9 cellular contexts compared by ENCODE assay signal in genomic region chr17:79026345-79027273, GRCh38. TPM values are rescaled to one million over a fixed set of nuclear protein-coding genes. Genes with fewer than 3 reads are reported as not detected.
DNase-seq lines count a peak whose midpoint lies in the region; ATAC-seq and TF ChIP-seq lines count a peak whose summit lies in the region.
"Had no signal": no experiment of that assay in that cellular context is flagged by ENCODE, and none has a peak within 500 bp of the region (broad histone marks: within the 10 kb centered on the region; RNA-seq: fewer than 3 reads in every experiment).

No MANE protein-coding gene starts in this region.

- CTCF ChIA-PET in AG04450 (lab: Charles Lee) = interaction anchor here (0.6 to 4.8 kb wide), 9 partner anchors 16 to 367 kb away, joined by 3 to 42 read pairs (median 5); no protein-coding TSS in a partner anchor
- CTCF ChIA-PET in IMR-90 (lab: Yijun Ruan, JAX) = interaction anchor here (0.9 to 1.1 kb wide), 2 partner anchors 19 to 365 kb away, joined by 3 to 4 read pairs; no protein-coding TSS in a partner anchor
- CTCF ChIA-PET in CD4-positive, alpha-beta memory T cell (lab: Charles Lee; ENCODE audit: partially characterized antibody) = no interaction called here

- no peak for DNase-seq in AG04450 (ENCODE audit: low read depth, low spot score)
- peak; percentile 68 for DNase-seq in IMR-90
- peak; percentile 75 for DNase-seq in coronary artery (ENCODE audit: low spot score)
- DNase-seq in mesenteric fat pad (ENCODE audit: low spot score) = peak; percentile 88
- DNase-seq in stimulated activated naive CD4-positive, alpha-beta T cell (lab: John Stamatoyannopoulos, UW) = no peak
- no peak for DNase-seq in T-helper 2 cell treated with Interferon-gamma antibody and Interleukin-4, amounts not matched to agents 5 μg/mL and 100 μg/mL, for 36 hours (ENCODE audit: low spot score)
- no peak for DNase-seq in CD4-positive, alpha-beta memory T cell
- DNase-seq: activated CD4-positive, CD25-positive, alpha-beta regulatory T cell treated with anti-CD3 and anti-CD28 coated beads, Interleukin-2, amount 50 U/mL, for 72 hours had no signal

- H2BK5ac ChIP-seq in IMR-90 (ENCODE audit: low read depth, low read length, poor library complexity, severe bottlenecking) = peak overlapping the region; percentile 92

- peak overlapping the region; percentile 95 for H4K5ac ChIP-seq in IMR-90 (ENCODE audit: low read depth, low read length)

- H3K4me3 Mint-ChIP-seq in T-helper 2 cell treated with Interferon-gamma antibody and Interleukin-4, amounts not matched to agents 5 μg/mL and 100 μg/mL, for 36 hours = no peak overlapping the region
- H3K4me3 Mint-ChIP-seq in CD4-positive, alpha-beta memory T cell = peak overlapping the region in 1 of 8 donors; percentile 36

- peak overlapping the region; percentile 74; the same call in 1 of the 2 replicates for H3K23ac ChIP-seq in IMR-90 (ENCODE audit: low read depth, low read length)

- H2AK5ac ChIP-seq in IMR-90 (ENCODE audit: low read depth, low read length) = peak overlapping the region; percentile 99

- no peaks in the 10 kb centered on the region for H3K36me3 Mint-ChIP-seq in T-helper 2 cell treated with Interferon-gamma antibody and Interleukin-4, amounts not matched to agents 5 μg/mL and 100 μg/mL, for 36 hours (ENCODE audit: low read depth)
- no peaks in the 10 kb centered on the region for H3K36me3 Mint-ChIP-seq in CD4-positive, alpha-beta memory T cell

- H2AFZ ChIP-seq in IMR-90 (replicated peaks; ENCODE audit: low read length, poor library complexity) = peak overlapping the region; percentile 88

- peak overlapping the region; percentile 97 for H2AK9ac ChIP-seq in IMR-90 (replicated peaks; ENCODE audit: low read depth, low read length, poor library complexity)

- H4K8ac ChIP-seq in IMR-90 (ENCODE audit: low read depth in 2 of 2, low read length in 2 of 2) = peak overlapping the region; percentile 88 to 93

- dilution Hi-C loops in IMR-90 (cut with HindIII; ENCODE audit: low sequenced_read_pairs, unreplicated experiment) = no loop called here

- peak overlapping the region; percentile 87 for H3K18ac ChIP-seq in IMR-90 (ENCODE audit: low read depth, low read length)

- H4K20me1 ChIP-seq in IMR-90 (ENCODE audit: insufficient read depth, low read length) = no peaks in the 10 kb centered on the region

- H3K9me3 Mint-ChIP-seq in T-helper 2 cell treated with Interferon-gamma antibody and Interleukin-4, amounts not matched to agents 5 μg/mL and 100 μg/mL, for 36 hours = no peaks in the 10 kb centered on the region
- H3K9me3 Mint-ChIP-seq in CD4-positive, alpha-beta memory T cell = no peaks in the 10 kb centered on the region

- H3K14ac ChIP-seq in IMR-90 (replicated peaks; ENCODE audit: low read depth, low read length) = peak overlapping the region; percentile 92

- H3K27ac ChIP-seq in AG04450 (ENCODE audit: low read depth, low read length) = no peak overlapping the region
- H3K27ac ChIP-seq in IMR-90 (ENCODE audit: insufficient read depth, low read length) = peak overlapping the region; percentile 88
- H3K27ac ChIP-seq in coronary artery = peak overlapping the region; percentile 88 to 93
- no peak overlapping the region for H3K27ac ChIP-seq in CD4-positive, alpha-beta memory T cell (ENCODE audit: low read depth, low read length)

- no peak overlapping the region for H3K9ac ChIP-seq in IMR-90 (ENCODE audit: low read depth, low read length)

- no peaks in the 10 kb centered on the region for H3K36me3 ChIP-seq in IMR-90 (ENCODE audit: control insufficient read depth, insufficient read depth, low read length)
- H3K36me3 ChIP-seq in CD4-positive, alpha-beta memory T cell (ENCODE audit: insufficient read depth, low read length) = no peaks in the 10 kb centered on the region

- WGBS in IMR-90 (ENCODE audit: extremely low coverage in 2 of 2, insufficient read length in 1 of 2), 2 experiments = 94% methylated on average over 3 of the region's 16 CpGs; no CpG with 5 or more reads in 1 of the 2 experiments

- no peaks in the 10 kb centered on the region; the same call in 1 of the 2 replicates for H3K9me3 ChIP-seq in AG04450 (ENCODE audit: control insufficient read depth, insufficient read depth, low read length)
- no peaks in the 10 kb centered on the region for H3K9me3 ChIP-seq in IMR-90 (ENCODE audit: control insufficient read depth, insufficient read depth, low read length)
- no peaks in the 10 kb centered on the region for H3K9me3 ChIP-seq in CD4-positive, alpha-beta memory T cell (ENCODE audit: control insufficient read depth in 1 of 2, low read length in 2 of 2)

- BruUV-seq in IMR-90 (replicated peaks; lab: Mats Ljungman, UMichigan) = no TSS peak

- peaks cover 40% of the 10 kb centered on the region for H3K27me3 Mint-ChIP-seq in T-helper 2 cell treated with Interferon-gamma antibody and Interleukin-4, amounts not matched to agents 5 μg/mL and 100 μg/mL, for 36 hours (ENCODE audit: low read depth)
- peaks cover 21 to 28% of the 10 kb centered on the region in 2 donors for H3K27me3 Mint-ChIP-seq in CD4-positive, alpha-beta memory T cell

- H3K9me1 ChIP-seq in IMR-90 (ENCODE audit: insufficient read depth, low read length) = peaks cover 24% of the 10 kb centered on the region

- no peak for TF ChIP-seq CTCF in AG04450 (IDR thresholded peaks at IDR 0.05; ENCODE audit: low read depth, low read length)
- no peak for TF ChIP-seq CTCF in IMR-90 (conservative IDR thresholded peaks at IDR 0.05; ENCODE audit: low read depth, low read length)
- TF ChIP-seq CTCF in coronary artery (IDR thresholded peaks at IDR 0.05) = no peak

- TF ChIP-seq RAD21 in IMR-90 (IDR thresholded peaks at IDR 0.05; ENCODE audit: low read length) = no peak

- H3K4me1 ChIP-seq in IMR-90 (ENCODE audit: control insufficient read depth, insufficient read depth, low read length) = peaks cover 27% of the 10 kb centered on the region
- H3K4me1 ChIP-seq in CD4-positive, alpha-beta memory T cell (ENCODE audit: insufficient read depth, low read length) = peaks cover 13% of the 10 kb centered on the region

- POLR2A ChIA-PET in AG04450 (lab: Yijun Ruan, JAX) (interaction anchor here (0.7 to 2.1 kb wide), 3 partner anchors 10 to 31 kb away, joined by 5 to 15 read pairs (median 7); no protein-coding TSS in a partner anchor), IMR-90 (lab: Charles Lee; ENCODE audit: unreplicated experiment) (interaction anchor here (1.0 kb wide), 1 partner anchor 12 kb away, joined by 3 read pairs; no protein-coding TSS in a partner anchor)
- POLR2A ChIA-PET in CD4-positive, alpha-beta memory T cell (lab: Charles Lee; ENCODE audit: partially characterized antibody) = no interaction called here

- peaks cover 7 to 31% of the 10 kb centered on the region in 2 experiments; a peak in 2 of 4 replicates for H3K79me1 ChIP-seq in IMR-90 (ENCODE audit: low read depth in 1 of 2, low read length in 2 of 2)

- H2BK15ac ChIP-seq in IMR-90 (ENCODE audit: low read depth, low read length) = peak overlapping the region; percentile 92; the same call in 2 of the 3 replicates

- H4K91ac ChIP-seq in IMR-90 (ENCODE audit: insufficient read depth, low read depth, low read length) = peak overlapping the region; percentile 97

- H3K4ac ChIP-seq in IMR-90 (ENCODE audit: low read depth, low read length) = peak overlapping the region; percentile 98

- ATAC-seq in IMR-90 (ENCODE audit: low read depth) (peak; percentile 36), HG02885 (IDR thresholded peaks at IDR 0.05; ENCODE audit: poor library complexity, unreplicated experiment) (no peak)

- no peak overlapping the region for H3K56ac ChIP-seq in IMR-90 (ENCODE audit: extremely low read depth, insufficient read depth, low read length)

- no peak for TF ChIP-seq POLR2A in IMR-90 (IDR thresholded peaks at IDR 0.05; ENCODE audit: low read depth, low read length)

- H3K4me1 Mint-ChIP-seq in T-helper 2 cell treated with Interferon-gamma antibody and Interleukin-4, amounts not matched to agents 5 μg/mL and 100 μg/mL, for 36 hours (ENCODE audit: low read depth) = peaks cover 5% of the 10 kb centered on the region
- H3K4me1 Mint-ChIP-seq in CD4-positive, alpha-beta memory T cell = peaks cover 2 to 21% (median 4%) of the 10 kb centered on the region in 4 donors

- in situ Hi-C loops in IMR-90 (cut with MboI; ENCODE audit: low sequenced_read_pairs) = no loop called here

- H2BK20ac ChIP-seq in IMR-90 (ENCODE audit: low read depth, low read length) = peak overlapping the region; percentile 98

- no peak overlapping the region for H3K27ac Mint-ChIP-seq in T-helper 2 cell treated with Interferon-gamma antibody and Interleukin-4, amounts not matched to agents 5 μg/mL and 100 μg/mL, for 36 hours
- H3K27ac Mint-ChIP-seq in CD4-positive, alpha-beta memory T cell = no peak overlapping the region

- H3K27me3 ChIP-seq in AG04450 (ENCODE audit: control insufficient read depth, insufficient read depth, low read length) (peaks cover 3% of the 10 kb centered on the region), IMR-90 (ENCODE audit: control insufficient read depth, insufficient read depth, low read length) (peaks cover 2% of the 10 kb centered on the region; the same call in 1 of the 2 replicates)
- peaks cover 18% of the 10 kb centered on the region for H3K27me3 ChIP-seq in CD4-positive, alpha-beta memory T cell (ENCODE audit: insufficient read depth, low read length)

- H3K4me3 ChIP-seq in AG04450 (ENCODE audit: low read depth, low read length) (peak overlapping the region; percentile 3), IMR-90 (ENCODE audit: insufficient read depth, low read depth, low read length) (no peak overlapping the region), coronary artery (peak overlapping the region; percentile 95)
- no peak overlapping the region for H3K4me3 ChIP-seq in CD4-positive, alpha-beta memory T cell (ENCODE audit: low read length in 2 of 2)

- peak overlapping the region; percentile 73 for H3K4me2 ChIP-seq in IMR-90 (ENCODE audit: low read depth, low read length)

- H2BK120ac ChIP-seq in IMR-90 (ENCODE audit: low read depth, low read length) = peak overlapping the region; percentile 97

- intact Hi-C loops in IMR-90 (cut with micrococcal nuclease) = no loop called here
- intact Hi-C loops in CD4-positive, alpha-beta memory T cell (cut with micrococcal nuclease) = no loop called here

RNA-seq across cellular contexts. Expression of gene C1QTNF1, which starts 2.6 kb away (rescaled TPM):
- 15.4 and 23.4 TPM in 2 replicates for polyA plus RNA-seq in AG04450 (2011; rRNA removed)
- polyA minus RNA-seq in AG04450 (2011; rRNA and poly(A)+ RNA removed) = 11.5 and 22.3 TPM in 2 replicates
- 1.7 and 3.4 TPM in 2 replicates for total RNA-seq in IMR-90 (2012; rRNA removed)
- polyA plus RNA-seq in IMR-90 (2012; rRNA removed) = 8.4 and 9.0 TPM in 2 replicates
- 5.2 and 16.8 TPM in 2 replicates for polyA plus RNA-seq in IMR-90 (2012; cell fraction: cytosol; rRNA removed)
- polyA plus RNA-seq in IMR-90 (2012; cell fraction: nucleus; rRNA removed; ENCODE audit: low replicate concordance) = 7.4 and 9.5 TPM in 2 replicates
- total RNA-seq in mesenteric fat pad = 563 TPM
- not detected for total RNA-seq in CD4-positive, alpha-beta memory T cell
- not detected for polyA plus RNA-seq in CD4-positive, alpha-beta memory T cell

RNA-seq across cellular contexts. Expression of gene CANT1, which starts 17.0 kb away (rescaled TPM):
- polyA plus RNA-seq in AG04450 (2011; rRNA removed) = 61.6 and 65.5 TPM in 2 replicates
- polyA minus RNA-seq in AG04450 (2011; rRNA and poly(A)+ RNA removed) = 50.0 and 51.1 TPM in 2 replicates
- 50.0 and 51.8 TPM in 2 replicates for total RNA-seq in IMR-90 (2012; rRNA removed)
- polyA plus RNA-seq in IMR-90 (2012; rRNA removed) = 73.4 and 90.7 TPM in 2 replicates
- polyA plus RNA-seq in IMR-90 (2012; cell fraction: cytosol; rRNA removed) = 61.1 and 63.0 TPM in 2 replicates
- 33.7 and 43.7 TPM in 2 replicates for polyA plus RNA-seq in IMR-90 (2012; cell fraction: nucleus; rRNA removed; ENCODE audit: low replicate concordance)
- total RNA-seq in mesenteric fat pad = 37.9 TPM
- total RNA-seq in CD4-positive, alpha-beta memory T cell = 10 to 100 TPM; 57.9 to 59.4 TPM
- polyA plus RNA-seq in CD4-positive, alpha-beta memory T cell = 10 to 100 TPM in 1 of 2 donors, 1 to 10 TPM in 1; 7.2 to 10.5 TPM

RNA-seq across cellular contexts. Expression of gene LGALS3BP, which starts 46.9 kb away (rescaled TPM):
- 126 and 171 TPM in 2 replicates for polyA plus RNA-seq in AG04450 (2011; rRNA removed)
- polyA minus RNA-seq in AG04450 (2011; rRNA and poly(A)+ RNA removed) = 53.5 and 76.3 TPM in 2 replicates
- total RNA-seq in IMR-90 (2012; rRNA removed) = 33.7 and 34.7 TPM in 2 replicates
- 249 and 273 TPM in 2 replicates for polyA plus RNA-seq in IMR-90 (2012; rRNA removed)
- polyA plus RNA-seq in IMR-90 (2012; cell fraction: cytosol; rRNA removed) = 146 and 259 TPM in 2 replicates
- 165 and 308 TPM in 2 replicates for polyA plus RNA-seq in IMR-90 (2012; cell fraction: nucleus; rRNA removed; ENCODE audit: low replicate concordance)
- 417 TPM for total RNA-seq in mesenteric fat pad
- 10 to 100 TPM; 44.8 to 45.5 TPM for total RNA-seq in CD4-positive, alpha-beta memory T cell
- polyA plus RNA-seq in CD4-positive, alpha-beta memory T cell = 10 to 100 TPM; 56.4 to 70.7 TPM

RNA-seq across cellular contexts. Expression of gene ENGASE, which starts 48.0 kb away (rescaled TPM):
- polyA plus RNA-seq in AG04450 (2011; rRNA removed) = 5.9 and 6.0 TPM in 2 replicates
- 10.1 and 12.7 TPM in 2 replicates for polyA minus RNA-seq in AG04450 (2011; rRNA and poly(A)+ RNA removed)
- 2.5 and 3.9 TPM in 2 replicates for total RNA-seq in IMR-90 (2012; rRNA removed)
- 10.4 and 12.1 TPM in 2 replicates for polyA plus RNA-seq in IMR-90 (2012; rRNA removed)
- 5.4 and 8.9 TPM in 2 replicates for polyA plus RNA-seq in IMR-90 (2012; cell fraction: cytosol; rRNA removed)
- polyA plus RNA-seq in IMR-90 (2012; cell fraction: nucleus; rRNA removed; ENCODE audit: low replicate concordance) = 108 and 158 TPM in 2 replicates
- 38.8 TPM for total RNA-seq in mesenteric fat pad
- total RNA-seq in CD4-positive, alpha-beta memory T cell = 100 to 1,000 TPM; 148 to 150 TPM
- 1 to 10 TPM; 2.7 to 3.3 TPM for polyA plus RNA-seq in CD4-positive, alpha-beta memory T cell

Comparison
In these comparisons a context has a peak if more than half of its experiments do, and no peak if none do; other contexts are left out.
1. DNase-seq: peak in IMR-90 (single experiment), coronary artery (single experiment) and mesenteric fat pad (single experiment); none in AG04450 (single experiment), stimulated activated naive CD4-positive, alpha-beta T cell (0 of 6), T-helper 2 cell treated with Interferon-gamma antibody and Interleukin-4, amounts not matched to agents 5 μg/mL and 100 μg/mL, for 36 hours (single experiment) and CD4-positive, alpha-beta memory T cell (0 of 5).
2. H3K27ac ChIP-seq: peak in IMR-90 (single experiment) and coronary artery (2 of 2); none in AG04450 (single experiment) and CD4-positive, alpha-beta memory T cell (single experiment).
3. H3K4me3 ChIP-seq: peak in AG04450 (single experiment) and coronary artery (single experiment); none in IMR-90 (single experiment) and CD4-positive, alpha-beta memory T cell (0 of 2).
4. RNA of gene C1QTNF1, which starts 2.6 kb away (total RNA-seq): 563 TPM in mesenteric fat pad (single experiment); 1.7 to 3.4 TPM in IMR-90 and not detected in CD4-positive, alpha-beta memory T cell; every median in the first group is over 100 times any median in the second.